In the genomic region with DNA sequence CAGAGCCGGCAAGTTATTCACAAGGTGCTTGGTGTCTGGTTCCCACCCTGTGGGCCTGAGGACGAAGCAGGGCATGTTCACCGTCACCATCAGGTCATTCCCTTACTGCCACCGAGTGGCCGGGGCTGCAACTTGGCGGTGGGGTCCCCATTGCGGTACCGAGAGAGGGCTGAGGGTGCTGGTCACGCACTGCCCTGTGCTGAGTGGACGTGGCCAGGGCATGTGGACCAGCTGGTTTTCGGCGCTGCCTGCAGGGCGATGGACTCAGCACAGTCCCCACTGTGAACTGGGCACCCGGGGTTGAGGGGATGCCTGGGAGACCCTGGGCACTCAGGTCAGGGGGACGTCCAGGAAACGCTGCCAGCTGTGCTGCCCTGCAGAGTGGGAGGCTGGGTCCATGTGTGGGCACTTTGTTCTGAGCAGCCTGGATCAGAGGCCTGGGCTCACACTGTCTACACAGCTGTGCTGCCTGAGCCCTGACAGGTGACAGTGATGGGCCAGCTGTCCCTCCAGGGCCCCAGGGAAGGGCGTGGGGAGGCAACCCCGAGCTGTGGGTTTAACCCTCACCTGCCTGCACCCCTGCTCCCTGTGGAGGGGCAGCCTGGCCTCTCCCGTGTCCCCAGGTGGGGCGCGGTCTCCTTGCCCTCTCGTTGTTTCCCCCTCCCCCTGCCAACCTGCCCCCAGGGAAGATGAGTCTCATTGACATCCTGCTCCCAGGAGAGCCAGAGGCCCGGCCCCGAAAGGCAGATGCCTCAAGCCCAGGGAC, we compare ENCODE assay signal across 2 cellular contexts.
TF ChIP-seq lines count a peak whose summit lies in the region.

No MANE protein-coding gene starts in this region.

TF ChIP-seq in IMR-90, 13 proteins besides CTCF, POLR2A, EP300 and RAD21 (continued from another document):
- TF ChIP-seq, protein P1, sequence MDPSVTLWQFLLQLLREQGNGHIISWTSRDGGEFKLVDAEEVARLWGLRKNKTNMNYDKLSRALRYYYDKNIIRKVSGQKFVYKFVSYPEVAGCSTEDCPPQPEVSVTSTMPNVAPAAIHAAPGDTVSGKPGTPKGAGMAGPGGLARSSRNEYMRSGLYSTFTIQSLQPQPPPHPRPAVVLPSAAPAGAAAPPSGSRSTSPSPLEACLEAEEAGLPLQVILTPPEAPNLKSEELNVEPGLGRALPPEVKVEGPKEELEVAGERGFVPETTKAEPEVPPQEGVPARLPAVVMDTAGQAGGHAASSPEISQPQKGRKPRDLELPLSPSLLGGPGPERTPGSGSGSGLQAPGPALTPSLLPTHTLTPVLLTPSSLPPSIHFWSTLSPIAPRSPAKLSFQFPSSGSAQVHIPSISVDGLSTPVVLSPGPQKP (IDR thresholded peaks at IDR 0.05; ENCODE audit: borderline replicate concordance, low read depth, low read length): no peak
- TF ChIP-seq RFX5 (IDR thresholded peaks at IDR 0.05; ENCODE audit: low read depth, low read length) (no peak), MAFK (IDR thresholded peaks at IDR 0.05; ENCODE audit: low read depth, low read length) (no peak), CHD1 (IDR thresholded peaks at IDR 0.05; ENCODE audit: low read depth, low read length) (no peak), BHLHE40 (IDR thresholded peaks at IDR 0.05; ENCODE audit: low read depth, low read length) (no peak), SMC3 (IDR thresholded peaks at IDR 0.05; ENCODE audit: low read depth, low read length) (no peak), RCOR1 (IDR thresholded peaks at IDR 0.05; ENCODE audit: insufficient replicate concordance, low read length) (no peak), MAZ (IDR thresholded peaks at IDR 0.05; ENCODE audit: borderline replicate concordance, low read depth, low read length) (no peak)
- TF ChIP-seq, protein P2, sequence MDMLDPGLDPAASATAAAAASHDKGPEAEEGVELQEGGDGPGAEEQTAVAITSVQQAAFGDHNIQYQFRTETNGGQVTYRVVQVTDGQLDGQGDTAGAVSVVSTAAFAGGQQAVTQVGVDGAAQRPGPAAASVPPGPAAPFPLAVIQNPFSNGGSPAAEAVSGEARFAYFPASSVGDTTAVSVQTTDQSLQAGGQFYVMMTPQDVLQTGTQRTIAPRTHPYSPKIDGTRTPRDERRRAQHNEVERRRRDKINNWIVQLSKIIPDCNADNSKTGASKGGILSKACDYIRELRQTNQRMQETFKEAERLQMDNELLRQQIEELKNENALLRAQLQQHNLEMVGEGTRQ (IDR thresholded peaks at IDR 0.05; ENCODE audit: low read depth, low read length): no peak

TF ChIP-seq in SK-N-SH treated with all-trans-retinoic acid at 6 μM for 48 hours, 23 proteins besides CTCF, POLR2A, EP300 and RAD21:
- TF ChIP-seq, protein P3, sequence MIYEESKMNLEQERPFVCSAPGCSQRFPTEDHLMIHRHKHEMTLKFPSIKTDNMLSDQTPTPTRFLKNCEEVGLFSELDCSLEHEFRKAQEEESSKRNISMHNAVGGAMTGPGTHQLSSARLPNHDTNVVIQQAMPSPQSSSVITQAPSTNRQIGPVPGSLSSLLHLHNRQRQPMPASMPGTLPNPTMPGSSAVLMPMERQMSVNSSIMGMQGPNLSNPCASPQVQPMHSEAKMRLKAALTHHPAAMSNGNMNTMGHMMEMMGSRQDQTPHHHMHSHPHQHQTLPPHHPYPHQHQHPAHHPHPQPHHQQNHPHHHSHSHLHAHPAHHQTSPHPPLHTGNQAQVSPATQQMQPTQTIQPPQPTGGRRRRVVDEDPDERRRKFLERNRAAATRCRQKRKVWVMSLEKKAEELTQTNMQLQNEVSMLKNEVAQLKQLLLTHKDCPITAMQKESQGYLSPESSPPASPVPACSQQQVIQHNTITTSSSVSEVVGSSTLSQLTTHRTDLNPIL (CRISPR knock-in tag; IDR thresholded peaks at IDR 0.05; ENCODE audit: low read depth): no peak
- TF ChIP-seq ZNF70 (CRISPR knock-in tag; IDR thresholded peaks at IDR 0.05): no peak
- no peak for TF ChIP-seq OSR1 (CRISPR knock-in tag; IDR thresholded peaks at IDR 0.05)
- TF ChIP-seq CSDC2 (CRISPR knock-in tag; IDR thresholded peaks at IDR 0.05): no peak
- no peak for TF ChIP-seq SNAI2 (CRISPR knock-in tag; IDR thresholded peaks at IDR 0.05)
